Comparison of ENCODE assay signal across 14 cellular contexts in genomic region chr7:158315326-158315725, GRCh38.
DNase-seq lines count a peak whose midpoint lies in the region; TF ChIP-seq lines count a peak whose summit lies in the region.
"Had no signal": no experiment of that assay in that cellular context is flagged by ENCODE, and none has a peak within 500 bp of the region (broad histone marks: within the 10 kb centered on the region; RNA-seq: fewer than 3 reads in every experiment).

No MANE protein-coding gene starts in this region.

- no peaks in the 10 kb centered on the region for H3K9me2 ChIP-seq in Karpas-422 (replicated peaks; ENCODE audit: insufficient read depth, low read length)

- no peak overlapping the region for H2AK5ac ChIP-seq in H9 (ENCODE audit: insufficient read length, low read length)

- no peaks in the 10 kb centered on the region for H3K23me2 ChIP-seq in H9 (ENCODE audit: insufficient read length, low read depth, low read length, poor library complexity, severe bottlenecking)

- peak; percentile 6 for DNase-seq in H9
- DNase-seq in ecto neural progenitor cell (ENCODE audit: low spot score) = peak; percentile 18
- no peak for DNase-seq in glutamatergic neuron
- DNase-seq in retina = peak; percentile 0
- no peak for DNase-seq in Karpas-422
- DNase-seq in activated T-cell treated with anti-CD3 and anti-CD28 coated beads, Interleukin-2, amount 50 U/mL, for 24 hours = no peak
- DNase-seq: C1 segment of cervical spinal cord; Calu3; CD4-positive, alpha-beta memory T cell; COR-L47; DMS53; DMS79 treated with DMSO at 0.1 percent for 48 hours; GF-D8; GOT3 had no signal

- H3K56ac ChIP-seq in H9 (ENCODE audit: insufficient read length, low read depth, low read length) = no peak overlapping the region

- peaks cover 18 to 30% (median 27%) of the 10 kb centered on the region in 3 experiments for H3K36me3 Mint-ChIP-seq in H9 (ENCODE audit: insufficient read depth in 1 of 3, low read depth in 3 of 3)
- H3K36me3 Mint-ChIP-seq in glutamatergic neuron (ENCODE audit: unreplicated experiment) = peaks cover 22% of the 10 kb centered on the region
- no peaks in the 10 kb centered on the region for H3K36me3 Mint-ChIP-seq in activated T-cell treated with anti-CD3 and anti-CD28 coated beads, Interleukin-2, amount 50 U/mL, for 24 hours (ENCODE audit: low read depth)
- H3K36me3 Mint-ChIP-seq: CD4-positive, alpha-beta memory T cell had no signal

- H3K23ac ChIP-seq in H9 (ENCODE audit: insufficient read length, low read depth, low read length) = no peak overlapping the region

- no peak overlapping the region for H2BK5ac ChIP-seq in H9 (ENCODE audit: insufficient read length, low read length)

- no peaks in the 10 kb centered on the region for H3K4me1 ChIP-seq in H9 (ENCODE audit: insufficient read depth, low read length)
- H3K4me1 ChIP-seq in Karpas-422 (ENCODE audit: low read length) = no peaks in the 10 kb centered on the region

- no peak overlapping the region for H3K4me3 ChIP-seq in Karpas-422 (ENCODE audit: low read length)

- no peak overlapping the region for H4K8ac ChIP-seq in H9 (replicated peaks; ENCODE audit: insufficient read length, low read depth, low read length)

- H4K5ac ChIP-seq in H9 (ENCODE audit: insufficient read length, low read depth, low read length) = no peak overlapping the region

- no peaks in the 10 kb centered on the region for H3K36me3 ChIP-seq in Karpas-422 (ENCODE audit: insufficient read depth, low read length)

- TF ChIP-seq CTCF in H9 (conservative IDR thresholded peaks at IDR 0.05) (no peak), glutamatergic neuron (IDR thresholded peaks at IDR 0.05; ENCODE audit: partially characterized antibody, unreplicated experiment) (no peak)

- no peak overlapping the region for H2BK120ac ChIP-seq in H9 (ENCODE audit: low read depth, low read length, poor library complexity, severe bottlenecking)

- no peak overlapping the region for H3K14ac ChIP-seq in H9 (ENCODE audit: insufficient read depth, low read length)

- no peak overlapping the region for H3K4ac ChIP-seq in H9 (ENCODE audit: low read depth, low read length)

- WGBS in H9 (ENCODE audit: extremely low coverage, insufficient read length, low lambda C conversion rate) = no CpG with 5 or more reads among the region's 11 CpGs

- H2BK12ac ChIP-seq in H9 (ENCODE audit: insufficient read length, low read depth, low read length) = no peak overlapping the region

- H3K9ac ChIP-seq in H9 (ENCODE audit: extremely low read depth, insufficient read length, low read length) = no peak overlapping the region
- H3K9ac ChIP-seq in Karpas-422 (ENCODE audit: low read length) = no peak overlapping the region

- H3K4me3 Mint-ChIP-seq in H9 (peak overlapping the region in 1 of 2 experiments; percentile 41; a peak in 1 of 5 replicates), glutamatergic neuron (ENCODE audit: unreplicated experiment) (no peak overlapping the region)
- H3K4me3 Mint-ChIP-seq in activated T-cell treated with anti-CD3 and anti-CD28 coated beads, Interleukin-2, amount 50 U/mL, for 24 hours = no peak overlapping the region
- H3K4me3 Mint-ChIP-seq: CD4-positive, alpha-beta memory T cell had no signal

- H3K79me1 ChIP-seq in H9 (ENCODE audit: insufficient read depth, low read depth, low read length, poor library complexity, severe bottlenecking) = no peaks in the 10 kb centered on the region

- no peaks in the 10 kb centered on the region for H3K79me2 ChIP-seq in H9 (ENCODE audit: insufficient read depth, low read length)
- H3K79me2 ChIP-seq in Karpas-422 (ENCODE audit: low read length) = no peaks in the 10 kb centered on the region

- H3T11ph ChIP-seq in H9 (ENCODE audit: low read length) = no peak overlapping the region

- H3K4me1 Mint-ChIP-seq in H9 (peaks cover 18 to 21% of the 10 kb centered on the region in 2 experiments), glutamatergic neuron (ENCODE audit: low read depth, unreplicated experiment) (peaks cover 3% of the 10 kb centered on the region)
- H3K4me1 Mint-ChIP-seq in activated T-cell treated with anti-CD3 and anti-CD28 coated beads, Interleukin-2, amount 50 U/mL, for 24 hours (ENCODE audit: low read depth) = no peaks in the 10 kb centered on the region

- H3K27ac ChIP-seq in H9 (ENCODE audit: insufficient read length, low read depth, low read length) (no peak overlapping the region), Karpas-422 (ENCODE audit: low read length) (no peak overlapping the region)

- H2BK20ac ChIP-seq in H9 (ENCODE audit: low read depth, low read length, poor library complexity, severe bottlenecking) = no peak overlapping the region

- H3K27me3 ChIP-seq in H9 (ENCODE audit: insufficient read depth, low read length) (no peaks in the 10 kb centered on the region), Karpas-422 (ENCODE audit: low read length) (no peaks in the 10 kb centered on the region)

- H2AFZ ChIP-seq in H9 (ENCODE audit: low read length) (no peak overlapping the region), Karpas-422 (ENCODE audit: low read length) (no peak overlapping the region)

- no peak overlapping the region for H3K18ac ChIP-seq in H9 (ENCODE audit: insufficient read length, low read depth, low read length)

- H4K91ac ChIP-seq in H9 (ENCODE audit: insufficient read length, low read depth, low read length) = no peak overlapping the region

- peaks cover 4% of the 10 kb centered on the region; the same call in 1 of the 2 replicates for H3K27me3 Mint-ChIP-seq in H9 (ENCODE audit: low read depth)
- peaks cover 4% of the 10 kb centered on the region for H3K27me3 Mint-ChIP-seq in glutamatergic neuron (ENCODE audit: unreplicated experiment)
- H3K27me3 Mint-ChIP-seq in activated T-cell treated with anti-CD3 and anti-CD28 coated beads, Interleukin-2, amount 50 U/mL, for 24 hours = peaks cover 16% of the 10 kb centered on the region

- H3K27ac Mint-ChIP-seq in H9 (no peak overlapping the region), glutamatergic neuron (ENCODE audit: unreplicated experiment) (peak overlapping the region; percentile 43)
- no peak overlapping the region for H3K27ac Mint-ChIP-seq in activated T-cell treated with anti-CD3 and anti-CD28 coated beads, Interleukin-2, amount 50 U/mL, for 24 hours
- H3K27ac Mint-ChIP-seq: CD4-positive, alpha-beta memory T cell had no signal

- no peak overlapping the region for H2BK15ac ChIP-seq in H9 (ENCODE audit: low read depth, low read length)

- H3K9me3 Mint-ChIP-seq in H9 = peaks cover 29 to 33% of the 10 kb centered on the region in 2 experiments
- H3K9me3 Mint-ChIP-seq in glutamatergic neuron (ENCODE audit: unreplicated experiment) = peaks cover 23% of the 10 kb centered on the region
- peaks cover 9% of the 10 kb centered on the region for H3K9me3 Mint-ChIP-seq in activated T-cell treated with anti-CD3 and anti-CD28 coated beads, Interleukin-2, amount 50 U/mL, for 24 hours

- H3K4me2 ChIP-seq in H9 (ENCODE audit: insufficient read depth, insufficient read length, low read length) (no peak overlapping the region), Karpas-422 (ENCODE audit: low read depth, low read length, poor library complexity, severe bottlenecking) (no peak overlapping the region)

- H4K20me1 ChIP-seq in H9 (ENCODE audit: control insufficient read depth, insufficient read depth, insufficient read length) (no peaks in the 10 kb centered on the region), Karpas-422 (ENCODE audit: insufficient read depth, low read depth, low read length) (no peaks in the 10 kb centered on the region)

- H3K9me3 ChIP-seq in H9 (ENCODE audit: control insufficient read depth, low read depth, low read length) = no peaks in the 10 kb centered on the region
- no peaks in the 10 kb centered on the region; the same call in 1 of the 2 replicates for H3K9me3 ChIP-seq in Karpas-422 (ENCODE audit: low read length)

Comparison
In these comparisons a context has a peak if more than half of its experiments do, and no peak if none do; other contexts are left out.
1. DNase-seq: peak in H9 (single experiment), ecto neural progenitor cell (single experiment) and retina (single experiment); none in glutamatergic neuron (single experiment), Karpas-422 (single experiment) and activated T-cell treated with anti-CD3 and anti-CD28 coated beads, Interleukin-2, amount 50 U/mL, for 24 hours (single experiment).